ENCODE assay signal across 8 cellular contexts in genomic region chr9:35606138-35606504, GRCh38. TPM values are rescaled to one million over a fixed set of nuclear protein-coding genes. Genes with fewer than 3 reads are reported as not detected.
A peak's percentile ranks its signal among the peaks of the same experiment; 100 is the strongest.
DNase-seq lines count a peak whose midpoint lies in the region; ATAC-seq and TF ChIP-seq lines count a peak whose summit lies in the region.

No MANE protein-coding gene starts in this region.

- no peak for ATAC-seq in GM18520 (IDR thresholded peaks at IDR 0.05; ENCODE audit: unreplicated experiment)
- ATAC-seq in HG02970 (IDR thresholded peaks at IDR 0.05; ENCODE audit: low FRiP score, unreplicated experiment), result no peak

- TF ChIP-seq POLR2A in esophagus squamous epithelium (IDR thresholded peaks at IDR 0.05) (no peak), prostate gland (IDR thresholded peaks at IDR 0.05) (no peak)

- H3K27ac ChIP-seq in esophagus squamous epithelium, result peak overlapping the region; percentile 89 to 98 (median 96)
- peak overlapping the region; percentile 94 for H3K27ac ChIP-seq in prostate gland

- peak overlapping the region; percentile 79 for H3K4me3 ChIP-seq in GM08714 (ENCODE audit: low read length)
- H3K4me3 ChIP-seq in esophagus squamous epithelium, result peak overlapping the region; percentile 63 to 96 (median 84)
- H3K4me3 ChIP-seq in prostate gland, result peak overlapping the region; percentile 79 to 82

- WGBS in esophagus squamous epithelium, 2 donors, result 9 to 17% methylated on average over 4 to 5 of the region's 5 CpGs
- 9% methylated on average over 5 of the region's 5 CpGs for WGBS in prostate gland

- intact Hi-C loops in esophagus squamous epithelium (cut with DNase I), result loop anchor here (10.0 kb wide), 2 partner anchors 79 to 129 kb away; partner anchors contain the start of genes CREB3, TLN1 and TPM2
- intact Hi-C loops in prostate gland (cut with DNase I), result loop anchor here (5.0 to 10.0 kb wide), 3 partner anchors 41 to 491 kb away; partner anchors contain the start of gene ATOSB

- H3K4me1 ChIP-seq in esophagus squamous epithelium (peaks cover 15 to 40% (median 16%) of the 10 kb centered on the region in 3 donors), prostate gland (replicated peaks) (peaks cover 13% of the 10 kb centered on the region)

- H3K9me3 ChIP-seq in esophagus squamous epithelium, result no peaks in the 10 kb centered on the region
- H3K9me3 ChIP-seq in prostate gland, result no peaks in the 10 kb centered on the region

- no peak for TF ChIP-seq CTCF in esophagus squamous epithelium (IDR thresholded peaks at IDR 0.05)
- no peak for TF ChIP-seq CTCF in prostate gland (IDR thresholded peaks at IDR 0.05)

- H3K27me3 ChIP-seq in esophagus squamous epithelium (no peaks in the 10 kb centered on the region), prostate gland (replicated peaks; ENCODE audit: insufficient read depth) (no peaks in the 10 kb centered on the region)

- peak; percentile 24 for DNase-seq in OCI-M1 (lab: John Stamatoyannopoulos, UW)
- no peak for DNase-seq in esophagus squamous epithelium (lab: John Stamatoyannopoulos, UW)
- no peak for DNase-seq in prostate gland (ENCODE audit: low spot score)
- no peak for DNase-seq in COLO829 (ENCODE audit: low spot score)
- no peak for DNase-seq in NK-92 (lab: John Stamatoyannopoulos, UW; ENCODE audit: unreplicated experiment)

- H3K36me3 ChIP-seq in esophagus squamous epithelium (peaks cover 14 to 40% (median 17%) of the 10 kb centered on the region in 3 donors), prostate gland (peaks cover 2 to 5% of the 10 kb centered on the region in 2 donors)

RNA-seq across cellular contexts. Expression of gene TESK1, which starts 1.1 kb away (rescaled TPM):
- total RNA-seq in esophagus squamous epithelium (10 to 100 TPM; 10.1 to 22.1 (median 14.4) TPM), prostate gland (10 to 100 TPM; 40.2 to 67.3 TPM)

RNA-seq across cellular contexts. Expression of gene CD72, which starts 12.1 kb away (rescaled TPM):
- 1 to 10 TPM in 1 of 4 donors, under 1 TPM in 1, not detected in 2; 0.27 to 1.9 TPM for total RNA-seq in esophagus squamous epithelium
- total RNA-seq in prostate gland, result 1 to 10 TPM; 3.0 to 3.2 TPM

RNA-seq across cellular contexts. Expression of gene SIT1, which starts 44.6 kb away (rescaled TPM):
- 1 to 10 TPM in 3 of 4 donors, under 1 TPM in 1; 0.42 to 4.2 (median 1.5) TPM for total RNA-seq in esophagus squamous epithelium
- under 1 TPM; 0.18 to 0.68 TPM for total RNA-seq in prostate gland

RNA-seq across cellular contexts. Expression of gene RMRP, which starts 51.7 kb away (rescaled TPM):
- total RNA-seq in esophagus squamous epithelium (1,000 to 10,000 TPM in 3 of 4 donors, 100 to 1,000 TPM in 1; 759 to 4,621 (median 3,503) TPM), prostate gland (over 10,000 TPM in 1 of 2 donors, 1,000 to 10,000 TPM in 1; 1,879 to 13,864 TPM)

RNA-seq across cellular contexts. Expression of gene CCDC107, which starts 52.0 kb away (rescaled TPM):
- total RNA-seq in esophagus squamous epithelium, result 10 to 100 TPM in 3 of 4 donors, 1 to 10 TPM in 1; 6.6 to 19.6 (median 14.2) TPM
- 10 to 100 TPM; 22.8 to 26.2 TPM for total RNA-seq in prostate gland
